1 cellular context compared by ENCODE assay signal in the genomic region with DNA sequence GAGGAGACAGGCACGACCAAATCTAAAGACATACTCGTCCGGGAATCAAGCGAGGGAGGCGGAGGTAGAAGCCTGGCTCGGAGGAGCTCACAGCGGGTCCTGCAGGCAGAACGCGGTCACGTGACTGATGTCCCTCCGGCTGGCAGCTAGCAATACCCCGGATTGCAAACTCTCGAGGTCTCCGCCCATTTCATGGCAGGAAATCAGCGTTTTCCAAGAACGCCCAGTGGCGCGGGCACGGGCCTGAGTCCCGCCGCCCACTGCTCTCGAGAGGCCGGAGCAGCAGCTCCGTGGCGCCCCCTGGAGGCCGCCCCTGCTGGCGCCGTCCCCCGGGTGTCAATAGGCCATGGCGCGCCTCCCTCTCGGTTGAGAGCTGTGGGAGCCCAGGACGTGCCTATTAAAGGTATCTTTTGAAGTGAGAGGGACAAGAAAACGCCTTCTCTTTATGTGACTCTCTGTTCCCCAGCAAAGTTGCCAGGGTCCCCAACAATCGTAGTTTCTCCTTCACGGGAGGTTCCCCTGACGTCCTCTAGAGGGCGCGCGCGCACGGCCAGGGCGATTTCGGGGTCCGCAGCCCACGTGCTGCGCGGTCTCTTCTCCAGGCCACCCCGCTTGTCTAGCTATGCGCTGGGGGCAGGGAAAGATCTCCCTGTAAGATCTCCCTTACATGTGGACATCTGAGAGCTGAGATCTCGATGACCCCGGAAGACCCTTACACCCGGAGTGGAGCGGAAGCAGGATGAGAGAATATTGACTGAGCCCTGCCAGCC.
TF ChIP-seq lines count a peak whose summit lies in the region.

No MANE protein-coding gene starts in this region.

TF ChIP-seq in IMR-90, 13 proteins besides CTCF, POLR2A, EP300 and RAD21 (continued from another document):
- TF ChIP-seq MXI1 (IDR thresholded peaks at IDR 0.05; ENCODE audit: borderline replicate concordance, low read depth, low read length) (peak; percentile 68; the same call in 1 of the 2 replicates), RFX5 (IDR thresholded peaks at IDR 0.05; ENCODE audit: low read depth, low read length) (no peak), CHD1 (IDR thresholded peaks at IDR 0.05; ENCODE audit: low read depth, low read length) (no peak)
- TF ChIP-seq, protein P1, sequence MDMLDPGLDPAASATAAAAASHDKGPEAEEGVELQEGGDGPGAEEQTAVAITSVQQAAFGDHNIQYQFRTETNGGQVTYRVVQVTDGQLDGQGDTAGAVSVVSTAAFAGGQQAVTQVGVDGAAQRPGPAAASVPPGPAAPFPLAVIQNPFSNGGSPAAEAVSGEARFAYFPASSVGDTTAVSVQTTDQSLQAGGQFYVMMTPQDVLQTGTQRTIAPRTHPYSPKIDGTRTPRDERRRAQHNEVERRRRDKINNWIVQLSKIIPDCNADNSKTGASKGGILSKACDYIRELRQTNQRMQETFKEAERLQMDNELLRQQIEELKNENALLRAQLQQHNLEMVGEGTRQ (IDR thresholded peaks at IDR 0.05; ENCODE audit: low read depth, low read length), result peak; percentile 96
